26 cellular contexts compared by ENCODE assay signal in the genomic region with DNA sequence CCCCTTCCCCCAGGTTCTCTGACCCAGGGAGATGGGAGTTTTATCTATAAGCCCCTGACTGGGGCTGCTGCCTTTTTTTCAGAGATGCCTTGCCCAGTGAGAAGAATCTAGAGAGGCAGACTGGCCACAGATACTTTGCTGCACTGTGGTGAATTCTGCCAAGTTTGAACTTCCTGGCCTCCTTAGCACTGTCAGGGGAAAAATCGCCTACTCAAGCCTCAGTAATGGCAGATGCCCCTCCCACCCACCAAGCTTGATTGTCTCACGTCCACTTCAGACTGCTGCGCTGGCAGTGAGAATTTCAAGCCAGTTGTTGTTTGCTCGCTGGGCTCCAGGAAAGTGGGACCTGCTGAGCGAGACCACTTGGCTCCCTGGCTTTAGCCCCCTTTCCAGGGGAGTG. TPM values are rescaled to one million over a fixed set of nuclear protein-coding genes. Genes with fewer than 3 reads are reported as not detected.
DNase-seq lines count a peak whose midpoint lies in the region; ATAC-seq and TF ChIP-seq lines count a peak whose summit lies in the region.
"Had no signal": no experiment of that assay in that cellular context is flagged by ENCODE, and none has a peak within 500 bp of the region (broad histone marks: within the 10 kb centered on the region; RNA-seq: fewer than 3 reads in every experiment).

No MANE protein-coding gene starts in this region.

- TF ChIP-seq CTCF in thyroid gland (IDR thresholded peaks at IDR 0.05) (no peak), sigmoid colon (IDR thresholded peaks at IDR 0.05) (no peak)

- H3K36me3 Mint-ChIP-seq in activated naive CD8-positive, alpha-beta T cell treated with anti-CD3 and anti-CD28 coated beads, Interleukin-2, amount 10 ng/mL, durations not matched to agents 7 days and 5 days = peaks cover 50% of the 10 kb centered on the region
- H3K36me3 Mint-ChIP-seq in activated naive CD8-positive, alpha-beta T cell treated with anti-CD3 and anti-CD28 coated beads, Interleukin-2, amount 50 U/mL, for 24 hours (ENCODE audit: low read depth) = peaks cover 55% of the 10 kb centered on the region
- H3K36me3 Mint-ChIP-seq in immature natural killer cell = peaks cover 3 to 24% (median 12%) of the 10 kb centered on the region in 3 donors
- H3K36me3 Mint-ChIP-seq: CD4-positive, CD25-positive, alpha-beta regulatory T cell had no signal

- peaks cover 33% of the 10 kb centered on the region for H3K4me1 Mint-ChIP-seq in activated naive CD8-positive, alpha-beta T cell treated with anti-CD3 and anti-CD28 coated beads, Interleukin-2, amount 10 ng/mL, durations not matched to agents 7 days and 5 days
- H3K4me1 Mint-ChIP-seq in activated naive CD8-positive, alpha-beta T cell treated with anti-CD3 and anti-CD28 coated beads, Interleukin-2, amount 50 U/mL, for 24 hours = peaks cover 27% of the 10 kb centered on the region
- peaks cover 14 to 54% of the 10 kb centered on the region in 2 donors for H3K4me1 Mint-ChIP-seq in immature natural killer cell
- H3K4me1 Mint-ChIP-seq: CD4-positive, CD25-positive, alpha-beta regulatory T cell had no signal

- TF ChIP-seq EP300 in sigmoid colon (IDR thresholded peaks at IDR 0.05) = no peak

- H3K9me3 ChIP-seq in thyroid gland (no peaks in the 10 kb centered on the region), sigmoid colon (no peaks in the 10 kb centered on the region)

- in situ Hi-C loops in G401 (cut with HindIII; ENCODE audit: low sequenced_read_pairs) = no loop called here

- intact Hi-C loops in thyroid gland (cut with DNase I) (no loop called here), sigmoid colon (cut with DNase I) (no loop called here)

- no peak for DNase-seq in activated naive CD8-positive, alpha-beta T cell treated with anti-CD3 and anti-CD28 coated beads, Interleukin-2, amount 10 ng/mL, durations not matched to agents 7 days and 5 days
- no peak for DNase-seq in activated naive CD8-positive, alpha-beta T cell treated with anti-CD3 and anti-CD28 coated beads, Interleukin-2, amount 50 U/mL, for 24 hours
- peak; percentile 37 for DNase-seq in NCI-H345 treated with DMSO at 0.1 percent for 48 hours (lab: John Stamatoyannopoulos, UW; ENCODE audit: unreplicated experiment)
- no peak for DNase-seq in immature natural killer cell
- DNase-seq in thyroid gland = peak; percentile 33 to 35
- DNase-seq in G401 (ENCODE audit: low spot score) = no peak
- no peak for DNase-seq in sigmoid colon
- no peak for DNase-seq in NOMO-1 treated with DMSO at 0.1 percent for 48 hours (lab: John Stamatoyannopoulos, UW; ENCODE audit: unreplicated experiment)
- DNase-seq: CD4-positive, CD25-positive, alpha-beta regulatory T cell; DMS79 treated with DMSO at 0.1 percent for 48 hours; H9; HFFc6; MM.1S; NCI-H1048; NCI-H1436 treated with DMSO at 0.1 percent for 48 hours; NCI-H1930 had no signal

- ATAC-seq in activated naive CD8-positive, alpha-beta T cell treated with anti-CD3 and anti-CD28 coated beads, Interleukin-2, amount 10 ng/mL, durations not matched to agents 7 days and 5 days (ENCODE audit: low read depth) = no peak
- no peak for ATAC-seq in activated naive CD8-positive, alpha-beta T cell treated with anti-CD3 and anti-CD28 coated beads, Interleukin-2, amount 50 U/mL, for 24 hours
- ATAC-seq: GM12878, HepG2, K562, Right ventricle myocardium inferior had no signal

- TF ChIP-seq POLR2A in thyroid gland (IDR thresholded peaks at IDR 0.05) (no peak), sigmoid colon (IDR thresholded peaks at IDR 0.05) (no peak)

- no peaks in the 10 kb centered on the region for H3K27me3 Mint-ChIP-seq in activated naive CD8-positive, alpha-beta T cell treated with anti-CD3 and anti-CD28 coated beads, Interleukin-2, amount 10 ng/mL, durations not matched to agents 7 days and 5 days
- H3K27me3 Mint-ChIP-seq in activated naive CD8-positive, alpha-beta T cell treated with anti-CD3 and anti-CD28 coated beads, Interleukin-2, amount 50 U/mL, for 24 hours = no peaks in the 10 kb centered on the region
- H3K27me3 Mint-ChIP-seq in immature natural killer cell (ENCODE audit: low read depth in 3 of 3) = peaks cover 0 to 8% (median 3%) of the 10 kb centered on the region in 3 donors

- POLR2A ChIA-PET in activated naive CD8-positive, alpha-beta T cell treated with anti-CD3 and anti-CD28 coated beads, Interleukin-2, amount 10 ng/mL, durations not matched to agents 7 days and 5 days (lab: Charles Lee) = no interaction called here

- 54 to 74% methylated on average over 5 of the region's 5 CpGs for WGBS in thyroid gland, 2 donors
- 84 to 92% methylated on average over 5 of the region's 5 CpGs for WGBS in sigmoid colon, 2 donors

- H3K36me3 ChIP-seq in thyroid gland = no peaks in the 10 kb centered on the region
- H3K36me3 ChIP-seq in sigmoid colon = no peaks in the 10 kb centered on the region

- H3K4me3 ChIP-seq in thyroid gland (replicated peaks in 1 of 3) (no peak overlapping the region), sigmoid colon (no peak overlapping the region)
- H3K4me3 ChIP-seq: GM12878, K562, SK-N-MC had no signal

- peak overlapping the region; percentile 76 for H3K27ac Mint-ChIP-seq in activated naive CD8-positive, alpha-beta T cell treated with anti-CD3 and anti-CD28 coated beads, Interleukin-2, amount 10 ng/mL, durations not matched to agents 7 days and 5 days
- H3K27ac Mint-ChIP-seq in activated naive CD8-positive, alpha-beta T cell treated with anti-CD3 and anti-CD28 coated beads, Interleukin-2, amount 50 U/mL, for 24 hours = no peak overlapping the region
- peak overlapping the region; percentile 75 to 92 (median 86) for H3K27ac Mint-ChIP-seq in immature natural killer cell
- H3K27ac Mint-ChIP-seq: CD4-positive, CD25-positive, alpha-beta regulatory T cell; H9; HFFc6 had no signal

- no peak overlapping the region for H3K27ac ChIP-seq in thyroid gland
- H3K27ac ChIP-seq in sigmoid colon = no peak overlapping the region
- H3K27ac ChIP-seq: HL-60, SK-N-MC had no signal

- H3K9me3 Mint-ChIP-seq in activated naive CD8-positive, alpha-beta T cell treated with anti-CD3 and anti-CD28 coated beads, Interleukin-2, amount 10 ng/mL, durations not matched to agents 7 days and 5 days = peaks cover 3% of the 10 kb centered on the region
- H3K9me3 Mint-ChIP-seq in activated naive CD8-positive, alpha-beta T cell treated with anti-CD3 and anti-CD28 coated beads, Interleukin-2, amount 50 U/mL, for 24 hours = peaks cover under 1% of the 10 kb centered on the region
- peaks cover 0 to 2% (median under 1%) of the 10 kb centered on the region in 6 donors for H3K9me3 Mint-ChIP-seq in immature natural killer cell
- H3K9me3 Mint-ChIP-seq: CD4-positive, CD25-positive, alpha-beta regulatory T cell; HFFc6 had no signal

- H3K4me3 Mint-ChIP-seq in activated naive CD8-positive, alpha-beta T cell treated with anti-CD3 and anti-CD28 coated beads, Interleukin-2, amount 10 ng/mL, durations not matched to agents 7 days and 5 days = no peak overlapping the region
- no peak overlapping the region for H3K4me3 Mint-ChIP-seq in activated naive CD8-positive, alpha-beta T cell treated with anti-CD3 and anti-CD28 coated beads, Interleukin-2, amount 50 U/mL, for 24 hours
- H3K4me3 Mint-ChIP-seq in immature natural killer cell = peak overlapping the region; percentile 55 to 80 (median 68)
- H3K4me3 Mint-ChIP-seq: CD4-positive, CD25-positive, alpha-beta regulatory T cell; H9; HFFc6 had no signal

- H3K4me1 ChIP-seq in thyroid gland (peaks cover 0 to 5% of the 10 kb centered on the region in 2 donors), sigmoid colon (peaks cover 0 to 12% (median 10%) of the 10 kb centered on the region in 4 donors)

- H3K27me3 ChIP-seq in thyroid gland (no peaks in the 10 kb centered on the region), sigmoid colon (no peaks in the 10 kb centered on the region)

RNA-seq across cellular contexts. Expression of a gene that starts 31.7 kb away (rescaled TPM):
- 100 to 1,000 TPM; 319 to 355 TPM for total RNA-seq in activated naive CD8-positive, alpha-beta T cell treated with anti-CD3 and anti-CD28 coated beads, Interleukin-2, amount 10 ng/mL, durations not matched to agents 7 days and 5 days
- polyA plus RNA-seq in immature natural killer cell = 100 to 1,000 TPM; 623 to 949 (median 731) TPM
- total RNA-seq in thyroid gland = 1 to 10 TPM; 1.1 to 6.4 (median 3.8) TPM
- total RNA-seq in G401 (2014; rRNA removed; shearing (Covaris generic)) = not detected in 2 replicates
- total RNA-seq in sigmoid colon = 1 to 10 TPM in 2 of 4 donors, under 1 TPM in 1, not detected in 1; 0.33 to 1.8 (median 1.7) TPM
- 10 to 100 TPM in 1 of 3 donors, 1 to 10 TPM in 1, not detected in 1; 2.4 to 16.0 TPM for polyA plus RNA-seq in sigmoid colon
- total RNA-seq: A673, H9, HepG2, HFFc6 had no signal
- polyA plus RNA-seq: BJ, HepG2 had no signal

RNA-seq across cellular contexts. Expression of a gene that starts 50.5 kb away (rescaled TPM):
- total RNA-seq in activated naive CD8-positive, alpha-beta T cell treated with anti-CD3 and anti-CD28 coated beads, Interleukin-2, amount 10 ng/mL, durations not matched to agents 7 days and 5 days = 10 to 100 TPM; 19.8 to 30.6 TPM
- 1,000 to 10,000 TPM; 1,034 to 1,330 (median 1,098) TPM for polyA plus RNA-seq in immature natural killer cell
- total RNA-seq in thyroid gland = 1 to 10 TPM; 1.1 to 3.8 (median 2.5) TPM
- not detected in 2 replicates for total RNA-seq in G401 (2014; rRNA removed; shearing (Covaris generic))
- total RNA-seq in sigmoid colon = 1 to 10 TPM in 2 of 4 donors, under 1 TPM in 2; 0.54 to 3.6 (median 1.2) TPM
- 1 to 10 TPM in 1 of 3 donors, under 1 TPM in 1, not detected in 1; 0.60 to 2.5 TPM for polyA plus RNA-seq in sigmoid colon
- total RNA-seq: H9, HepG2, HT-29, K562, LHCN-M2 had no signal
- polyA plus RNA-seq: K562 had no signal

RNA-seq across cellular contexts. Expression of a gene that starts 51.4 kb away (rescaled TPM):
- 10 to 100 TPM; 37.8 to 38.4 TPM for total RNA-seq in activated naive CD8-positive, alpha-beta T cell treated with anti-CD3 and anti-CD28 coated beads, Interleukin-2, amount 10 ng/mL, durations not matched to agents 7 days and 5 days
- 10 to 100 TPM; 14.3 to 28.5 (median 15.0) TPM for polyA plus RNA-seq in immature natural killer cell
- total RNA-seq in thyroid gland = 1 to 10 TPM in 1 of 4 donors, not detected in 3; 2.4 TPM
- total RNA-seq in G401 (2014; rRNA removed; shearing (Covaris generic)) = not detected in 2 replicates
- total RNA-seq in sigmoid colon = under 1 TPM in 1 of 4 donors, not detected in 3; 0.54 TPM
- under 1 TPM in 1 of 3 donors, not detected in 2; 0.23 TPM for polyA plus RNA-seq in sigmoid colon
- total RNA-seq: A673; CD4-positive, CD25-positive, alpha-beta regulatory T cell; GM12878; H9; HepG2; HFFc6; HT-29; K562; LHCN-M2; Right ventricle myocardium inferior had no signal
- polyA plus RNA-seq: BJ; CD4-positive, CD25-positive, alpha-beta regulatory T cell had no signal

Comparison
In these comparisons a context has a peak if more than half of its experiments do, and no peak if none do; other contexts are left out.
1. DNase-seq: peak in NCI-H345 treated with DMSO at 0.1 percent for 48 hours (single experiment) and thyroid gland (2 of 2); none in activated naive CD8-positive, alpha-beta T cell treated with anti-CD3 and anti-CD28 coated beads, Interleukin-2, amount 10 ng/mL, durations not matched to agents 7 days and 5 days (single experiment), activated naive CD8-positive, alpha-beta T cell treated with anti-CD3 and anti-CD28 coated beads, Interleukin-2, amount 50 U/mL, for 24 hours (single experiment), immature natural killer cell (0 of 3), G401 (single experiment), sigmoid colon (single experiment) and NOMO-1 treated with DMSO at 0.1 percent for 48 hours (single experiment).
2. H3K4me3 Mint-ChIP-seq: peak in immature natural killer cell (5 of 5); none in activated naive CD8-positive, alpha-beta T cell treated with anti-CD3 and anti-CD28 coated beads, Interleukin-2, amount 10 ng/mL, durations not matched to agents 7 days and 5 days (single experiment) and activated naive CD8-positive, alpha-beta T cell treated with anti-CD3 and anti-CD28 coated beads, Interleukin-2, amount 50 U/mL, for 24 hours (single experiment).
3. RNA of a gene that starts 31.7 kb away (total RNA-seq): 319 to 355 TPM in activated naive CD8-positive, alpha-beta T cell treated with anti-CD3 and anti-CD28 coated beads, Interleukin-2, amount 10 ng/mL, durations not matched to agents 7 days and 5 days; 1.1 to 6.4 TPM in thyroid gland, 0.33 to 1.8 TPM in sigmoid colon and not detected in G401; every median in the first group is over 10 times any median in the second.
4. RNA of a gene that starts 50.5 kb away (total RNA-seq): 19.8 to 30.6 TPM in activated naive CD8-positive, alpha-beta T cell treated with anti-CD3 and anti-CD28 coated beads, Interleukin-2, amount 10 ng/mL, durations not matched to agents 7 days and 5 days; 1.1 to 3.8 TPM in thyroid gland, 0.54 to 3.6 TPM in sigmoid colon and not detected in G401; every median in the first group is over 4 times any median in the second.
5. RNA of a gene that starts 51.4 kb away (total RNA-seq): 37.8 to 38.4 TPM in activated naive CD8-positive, alpha-beta T cell treated with anti-CD3 and anti-CD28 coated beads, Interleukin-2, amount 10 ng/mL, durations not matched to agents 7 days and 5 days; 2.4 TPM in thyroid gland, not detected in G401 and 0.54 TPM in sigmoid colon; every median in the first group is over 10 times any median in the second.